9 cellular contexts compared by ENCODE assay signal in the genomic region with DNA sequence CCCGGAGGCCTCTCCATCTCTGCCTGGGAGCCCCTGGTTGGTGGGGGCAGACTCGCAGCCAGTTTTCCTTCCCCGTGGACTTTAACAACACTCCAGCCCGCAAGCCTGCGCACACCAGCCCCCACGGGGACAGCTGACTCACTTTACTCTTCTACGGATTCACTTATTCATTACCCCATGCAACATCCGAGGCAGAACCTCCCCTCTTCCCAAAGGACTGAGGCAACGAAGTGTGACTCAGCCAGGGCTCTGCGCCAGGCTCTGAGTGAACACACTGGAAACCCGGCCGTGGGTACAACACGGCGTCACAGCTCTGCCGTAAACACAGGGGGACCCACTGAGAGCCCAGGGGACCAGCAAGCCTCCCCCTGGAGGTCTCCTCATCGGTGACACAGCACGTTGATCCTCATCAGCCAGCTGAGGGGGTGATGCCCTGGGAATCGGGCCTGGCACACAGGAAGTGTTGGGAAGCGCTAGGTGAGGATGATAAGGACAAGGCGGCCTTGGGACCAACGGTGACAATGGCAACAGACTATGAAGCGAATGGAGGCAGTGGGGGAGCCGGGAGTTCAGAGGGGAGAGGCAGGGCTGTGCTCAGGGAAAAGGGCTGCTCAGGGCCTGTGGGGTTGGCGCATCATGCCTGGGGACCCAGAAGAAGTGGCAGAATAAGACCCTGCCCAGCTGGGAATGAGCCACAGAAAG. TPM values are rescaled to one million over a fixed set of nuclear protein-coding genes. Genes with fewer than 3 reads are reported as not detected.
DNase-seq lines count a peak whose midpoint lies in the region; ATAC-seq and TF ChIP-seq lines count a peak whose summit lies in the region.
"Had no signal": no experiment of that assay in that cellular context is flagged by ENCODE, and none has a peak within 500 bp of the region (broad histone marks: within the 10 kb centered on the region; RNA-seq: fewer than 3 reads in every experiment).

No MANE protein-coding gene starts in this region.

- TF ChIP-seq CTCF in CD4-positive, alpha-beta T cell (IDR thresholded peaks at IDR 0.05): no peak
- TF ChIP-seq CTCF in NB4 (IDR thresholded peaks at IDR 0.05; ENCODE audit: low read depth, low read length): no peak
- TF ChIP-seq CTCF in psoas muscle (IDR thresholded peaks at IDR 0.05): no peak

- H3K36me3 Mint-ChIP-seq in CD4-positive, alpha-beta T cell (ENCODE audit: low read depth): peaks cover 44% of the 10 kb centered on the region
- peaks cover 67% of the 10 kb centered on the region for H3K36me3 Mint-ChIP-seq in activated T-helper 2 cell treated with anti-CD3 and anti-CD28 coated beads, Interferon-gamma antibody, Interleukin-2, Interleukin-4, amounts not matched to agents 10 μg/mL and 5 μg/mL and 100 μg/mL, durations not matched to agents 14 hours and 24 hours and 36 hours (ENCODE audit: low read depth)

- no peaks in the 10 kb centered on the region for H3K9me3 ChIP-seq in CD4-positive, alpha-beta T cell (ENCODE audit: control insufficient read depth, low read length)
- no peaks in the 10 kb centered on the region for H3K9me3 ChIP-seq in psoas muscle

- H3K4me3 ChIP-seq in NB4 (ENCODE audit: low read depth, low read length) (no peak overlapping the region), psoas muscle (no peak overlapping the region)

- POLR2A ChIA-PET in CD4-positive, alpha-beta T cell (lab: Charles Lee): interaction anchor here (0.8 to 11.1 kb wide), 4 partner anchors 9 to 97 kb away, joined by 3 to 135 read pairs (median 4); partner anchors contain the start of gene COTL1

- peak overlapping the region; percentile 82 for H3K27ac ChIP-seq in CD4-positive, alpha-beta T cell (ENCODE audit: low read depth, low read length)
- H3K27ac ChIP-seq in psoas muscle: no peak overlapping the region
- H3K27ac ChIP-seq: KMS-11 had no signal

- H3K4me1 Mint-ChIP-seq in CD4-positive, alpha-beta T cell (ENCODE audit: low read depth): peaks cover 83% of the 10 kb centered on the region
- peaks cover 82% of the 10 kb centered on the region for H3K4me1 Mint-ChIP-seq in activated T-helper 2 cell treated with anti-CD3 and anti-CD28 coated beads, Interferon-gamma antibody, Interleukin-2, Interleukin-4, amounts not matched to agents 10 μg/mL and 5 μg/mL and 100 μg/mL, durations not matched to agents 14 hours and 24 hours and 36 hours (ENCODE audit: low read depth)

- no peak for TF ChIP-seq POLR2A in NB4 (IDR thresholded peaks at IDR 0.05; ENCODE audit: extremely low read depth, insufficient read length)

- no peaks in the 10 kb centered on the region for H3K36me3 ChIP-seq in psoas muscle (ENCODE audit: insufficient read depth in 1 of 2, low read depth in 1 of 2)

- no peaks in the 10 kb centered on the region for H3K27me3 ChIP-seq in CD4-positive, alpha-beta T cell (ENCODE audit: control insufficient read depth, insufficient read depth, low read length)
- peaks cover 0 to 15% (median 0%) of the 10 kb centered on the region in 3 donors for H3K27me3 ChIP-seq in psoas muscle (ENCODE audit: insufficient read depth in 3 of 3, low read length in 2 of 3)

- ATAC-seq in CD4-positive, alpha-beta T cell (ENCODE audit: poor library complexity): peak; percentile 3
- ATAC-seq in psoas muscle: peak; percentile 53 to 81 (median 70)
- no peak for ATAC-seq in HG03175 (IDR thresholded peaks at IDR 0.05; ENCODE audit: unreplicated experiment)
- no peak for ATAC-seq in HG02973 (IDR thresholded peaks at IDR 0.05; ENCODE audit: unreplicated experiment)

- H3K27me3 Mint-ChIP-seq in CD4-positive, alpha-beta T cell: no peaks in the 10 kb centered on the region
- no peaks in the 10 kb centered on the region for H3K27me3 Mint-ChIP-seq in activated T-helper 2 cell treated with anti-CD3 and anti-CD28 coated beads, Interferon-gamma antibody, Interleukin-2, Interleukin-4, amounts not matched to agents 10 μg/mL and 5 μg/mL and 100 μg/mL, durations not matched to agents 14 hours and 24 hours and 36 hours (ENCODE audit: low read depth)

- H3K9me3 Mint-ChIP-seq in CD4-positive, alpha-beta T cell: no peaks in the 10 kb centered on the region
- no peaks in the 10 kb centered on the region for H3K9me3 Mint-ChIP-seq in activated T-helper 2 cell treated with anti-CD3 and anti-CD28 coated beads, Interferon-gamma antibody, Interleukin-2, Interleukin-4, amounts not matched to agents 10 μg/mL and 5 μg/mL and 100 μg/mL, durations not matched to agents 14 hours and 24 hours and 36 hours

- DNase-seq in CD4-positive, alpha-beta T cell: peak in 4 of 10 experiments; percentile 31 to 50 (median 40)
- peak; percentile 94 for DNase-seq in NB4 (ENCODE audit: low read depth)
- DNase-seq in activated T-helper 2 cell treated with anti-CD3 and anti-CD28 coated beads, Interferon-gamma antibody, Interleukin-2, Interleukin-4, amounts not matched to agents 10 μg/mL and 5 μg/mL and 100 μg/mL, durations not matched to agents 14 hours and 24 hours and 36 hours (ENCODE audit: low spot score): no peak
- DNase-seq in head of caudate nucleus: peak in 41 of 42 donors; percentile 34 to 92 (median 63)
- peak; percentile 93 for DNase-seq in psoas muscle
- DNase-seq in effector CD4-positive, alpha-beta T cell: no peak

- WGBS in psoas muscle, 3 donors: 51 to 54% (median 52%) methylated on average over 24 of the region's 24 CpGs

- peak overlapping the region; percentile 76 for H3K4me3 Mint-ChIP-seq in CD4-positive, alpha-beta T cell
- H3K4me3 Mint-ChIP-seq in activated T-helper 2 cell treated with anti-CD3 and anti-CD28 coated beads, Interferon-gamma antibody, Interleukin-2, Interleukin-4, amounts not matched to agents 10 μg/mL and 5 μg/mL and 100 μg/mL, durations not matched to agents 14 hours and 24 hours and 36 hours (ENCODE audit: low read depth): peak overlapping the region; percentile 46

- intact Hi-C loops in CD4-positive, alpha-beta T cell (cut with DNase I, micrococcal nuclease): no loop called here
- intact Hi-C loops in activated T-helper 2 cell treated with anti-CD3 and anti-CD28 coated beads, Interferon-gamma antibody, Interleukin-2, Interleukin-4, amounts not matched to agents 10 μg/mL and 5 μg/mL and 100 μg/mL, durations not matched to agents 14 hours and 24 hours and 36 hours (cut with micrococcal nuclease): loop anchor here (5.0 kb wide), 1 partner anchor 796 kb away; the partner anchor contains the start of gene HSBP1
- intact Hi-C loops in head of caudate nucleus (cut with DNase I) (no loop called here), psoas muscle (cut with DNase I) (no loop called here)

- peak overlapping the region; percentile 96 for H3K27ac Mint-ChIP-seq in CD4-positive, alpha-beta T cell
- H3K27ac Mint-ChIP-seq in activated T-helper 2 cell treated with anti-CD3 and anti-CD28 coated beads, Interferon-gamma antibody, Interleukin-2, Interleukin-4, amounts not matched to agents 10 μg/mL and 5 μg/mL and 100 μg/mL, durations not matched to agents 14 hours and 24 hours and 36 hours: peak overlapping the region; percentile 97

- H3K4me1 ChIP-seq in psoas muscle: no peaks in the 10 kb centered on the region

- CTCF ChIA-PET in CD4-positive, alpha-beta T cell (lab: Charles Lee): interaction anchor here (1.4 to 4.2 kb wide), 3 partner anchors 9 to 19 kb away, joined by 3 to 19 read pairs (median 8); no protein-coding TSS in a partner anchor

RNA-seq across cellular contexts. Expression of gene COTL1, which starts 14.6 kb away (rescaled TPM):
- 100 to 1,000 TPM; 179 to 181 TPM for total RNA-seq in CD4-positive, alpha-beta T cell
- 478 and 483 TPM in 2 replicates for total RNA-seq in activated T-helper 2 cell treated with anti-CD3 and anti-CD28 coated beads, Interferon-gamma antibody, Interleukin-2, Interleukin-4, amounts not matched to agents 10 μg/mL and 5 μg/mL and 100 μg/mL, durations not matched to agents 14 hours and 24 hours and 36 hours
- 10 to 100 TPM in 2 of 4 donors, 1 to 10 TPM in 2; 7.0 to 11.9 (median 10.4) TPM for total RNA-seq in psoas muscle
- 10 to 100 TPM in 1 of 3 donors, 1 to 10 TPM in 2; 6.1 to 44.5 (median 7.1) TPM for polyA plus RNA-seq in psoas muscle

RNA-seq across cellular contexts. Expression of gene KLHL36, which starts 45.0 kb away (rescaled TPM):
- 10 to 100 TPM; 76.6 to 78.6 TPM for total RNA-seq in CD4-positive, alpha-beta T cell
- total RNA-seq in activated T-helper 2 cell treated with anti-CD3 and anti-CD28 coated beads, Interferon-gamma antibody, Interleukin-2, Interleukin-4, amounts not matched to agents 10 μg/mL and 5 μg/mL and 100 μg/mL, durations not matched to agents 14 hours and 24 hours and 36 hours: 57.7 and 59.6 TPM in 2 replicates
- 10 to 100 TPM; 13.1 to 19.3 (median 15.9) TPM for total RNA-seq in psoas muscle
- 10 to 100 TPM in 2 of 3 donors, 1 to 10 TPM in 1; 5.9 to 11.2 (median 11.1) TPM for polyA plus RNA-seq in psoas muscle

Comparison
In these comparisons a context has a peak if more than half of its experiments do, and no peak if none do; other contexts are left out.
1. ATAC-seq: peak in CD4-positive, alpha-beta T cell (single experiment) and psoas muscle (4 of 4); none in HG03175 (single experiment) and HG02973 (single experiment).
2. DNase-seq: peak in NB4 (single experiment), head of caudate nucleus (41 of 42) and psoas muscle (2 of 2); none in activated T-helper 2 cell treated with anti-CD3 and anti-CD28 coated beads, Interferon-gamma antibody, Interleukin-2, Interleukin-4, amounts not matched to agents 10 μg/mL and 5 μg/mL and 100 μg/mL, durations not matched to agents 14 hours and 24 hours and 36 hours (single experiment) and effector CD4-positive, alpha-beta T cell (single experiment).
3. RNA of gene COTL1, which starts 14.6 kb away (total RNA-seq): 478 to 483 TPM in activated T-helper 2 cell treated with anti-CD3 and anti-CD28 coated beads, Interferon-gamma antibody, Interleukin-2, Interleukin-4, amounts not matched to agents 10 μg/mL and 5 μg/mL and 100 μg/mL, durations not matched to agents 14 hours and 24 hours and 36 hours and 179 to 181 TPM in CD4-positive, alpha-beta T cell; 7.0 to 11.9 TPM in psoas muscle; every median in the first group is over 10 times any median in the second.